12 cellular contexts compared by ENCODE assay signal in the genomic region with DNA sequence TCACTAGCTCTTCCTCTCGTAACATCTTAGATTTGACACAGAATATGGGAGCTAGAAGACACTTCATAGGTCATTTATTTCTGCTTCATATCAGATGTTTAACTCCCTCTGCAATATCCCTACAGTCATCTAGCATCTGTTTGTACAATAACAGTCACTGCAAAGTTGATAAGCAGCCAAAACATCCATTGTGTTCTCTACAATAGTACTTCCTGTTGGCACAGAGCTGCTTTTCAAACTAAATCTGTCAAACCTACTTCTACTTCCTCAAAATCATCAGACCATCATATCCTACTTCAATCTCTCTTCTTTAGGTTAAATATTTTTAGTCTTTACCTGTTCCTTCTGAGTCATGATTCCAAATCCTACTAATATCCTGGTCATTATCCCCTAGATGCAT.
DNase-seq lines count a peak whose midpoint lies in the region; ATAC-seq and TF ChIP-seq lines count a peak whose summit lies in the region.
"Had no signal": no experiment of that assay in that cellular context is flagged by ENCODE, and none has a peak within 500 bp of the region (broad histone marks: within the 10 kb centered on the region; RNA-seq: fewer than 3 reads in every experiment).

No MANE protein-coding gene starts in this region.

- intact Hi-C loops in A673 (cut with micrococcal nuclease; ENCODE audit: unreplicated experiment), result no loop called here

- no peaks in the 10 kb centered on the region for H3K9me2 ChIP-seq in SU-DHL-6 (replicated peaks; ENCODE audit: insufficient read depth, low read length)

- H3K9me3 ChIP-seq in A673 (ENCODE audit: low read depth, low read length, poor library complexity, severe bottlenecking) (no peaks in the 10 kb centered on the region), SU-DHL-6 (ENCODE audit: insufficient read depth, low read length) (no peaks in the 10 kb centered on the region), neural progenitor cell (ENCODE audit: low read depth) (no peaks in the 10 kb centered on the region)

- no peaks in the 10 kb centered on the region for H3K4me1 ChIP-seq in A673 (ENCODE audit: insufficient read depth, low read length, poor library complexity, severe bottlenecking)
- H3K4me1 ChIP-seq in neural progenitor cell, result no peaks in the 10 kb centered on the region

- no peak overlapping the region for H3K27ac Mint-ChIP-seq in neural progenitor cell
- no peak overlapping the region for H3K27ac Mint-ChIP-seq in nephron progenitor cell
- no peak overlapping the region for H3K27ac Mint-ChIP-seq in activated T-cell treated with anti-CD3 and anti-CD28 coated beads, Interleukin-2, amount 50 U/mL, for 24 hours
- H3K27ac Mint-ChIP-seq: CD4-positive, alpha-beta T cell had no signal

- no peak for TF ChIP-seq CTCF in A673 (conservative IDR thresholded peaks at IDR 0.05; ENCODE audit: low read depth, low read length)
- TF ChIP-seq CTCF in SU-DHL-6 (IDR thresholded peaks at IDR 0.05; ENCODE audit: insufficient read depth, low read length, poor library complexity, severe bottlenecking), result no peak
- TF ChIP-seq CTCF in GM10266 (IDR thresholded peaks at IDR 0.05; ENCODE audit: control insufficient read depth, insufficient read depth, low read depth, missing control alignments), result no peak
- TF ChIP-seq CTCF in neural progenitor cell (IDR thresholded peaks at IDR 0.05), result no peak
- no peak for TF ChIP-seq CTCF in nephron progenitor cell (IDR thresholded peaks at IDR 0.05)

- no peaks in the 10 kb centered on the region for H3K36me3 ChIP-seq in A673 (ENCODE audit: insufficient read depth, low read length, poor library complexity, severe bottlenecking)
- H3K36me3 ChIP-seq in SU-DHL-6 (ENCODE audit: low read length), result no peaks in the 10 kb centered on the region
- H3K36me3 ChIP-seq in neural progenitor cell, result no peaks in the 10 kb centered on the region

- H2AFZ ChIP-seq in SU-DHL-6 (ENCODE audit: low read depth, low read length, severe bottlenecking) (peak overlapping the region; percentile 69), neural progenitor cell (replicated peaks) (no peak overlapping the region)

- H3F3A ChIP-seq in SU-DHL-6 (ENCODE audit: insufficient read depth) (no peaks in the 10 kb centered on the region), neural progenitor cell (ENCODE audit: low read depth) (no peaks in the 10 kb centered on the region)

- H3K4me3 Mint-ChIP-seq in neural progenitor cell (no peak overlapping the region), nephron progenitor cell (no peak overlapping the region)
- no peak overlapping the region for H3K4me3 Mint-ChIP-seq in activated T-cell treated with anti-CD3 and anti-CD28 coated beads, Interleukin-2, amount 50 U/mL, for 24 hours
- H3K4me3 Mint-ChIP-seq: CD4-positive, alpha-beta T cell had no signal

- no TSS peak for BruUV-seq in A673 (replicated peaks; lab: Mats Ljungman, UMichigan)

- H3K4me3 ChIP-seq in A673 (ENCODE audit: low read depth, low read length, poor library complexity, severe bottlenecking) (no peak overlapping the region), SU-DHL-6 (ENCODE audit: insufficient read depth, low read length, poor library complexity, severe bottlenecking) (no peak overlapping the region), neural progenitor cell (no peak overlapping the region)

- no peaks in the 10 kb centered on the region for H3K9me3 Mint-ChIP-seq in neural progenitor cell
- no peaks in the 10 kb centered on the region for H3K9me3 Mint-ChIP-seq in nephron progenitor cell
- H3K9me3 Mint-ChIP-seq in activated T-cell treated with anti-CD3 and anti-CD28 coated beads, Interleukin-2, amount 50 U/mL, for 24 hours, result no peaks in the 10 kb centered on the region
- H3K9me3 Mint-ChIP-seq: CD4-positive, alpha-beta T cell had no signal

- H4K20me1 ChIP-seq in SU-DHL-6 (ENCODE audit: low read depth, low read length), result no peaks in the 10 kb centered on the region
- H4K20me1 ChIP-seq in neural progenitor cell (ENCODE audit: low read depth), result no peaks in the 10 kb centered on the region

- H3K4me1 Mint-ChIP-seq in neural progenitor cell (no peaks in the 10 kb centered on the region), nephron progenitor cell (no peaks in the 10 kb centered on the region)
- H3K4me1 Mint-ChIP-seq in activated T-cell treated with anti-CD3 and anti-CD28 coated beads, Interleukin-2, amount 50 U/mL, for 24 hours (ENCODE audit: low read depth), result no peaks in the 10 kb centered on the region

- peak; percentile 47 for DNase-seq in A673 (ENCODE audit: low spot score)
- DNase-seq in GM10266 (ENCODE audit: extremely low spot score), result no peak
- no peak for DNase-seq in neural progenitor cell (ENCODE audit: low spot score)
- no peak for DNase-seq in nephron progenitor cell
- DNase-seq in activated T-cell treated with anti-CD3 and anti-CD28 coated beads, Interleukin-2, amount 50 U/mL, for 24 hours, result no peak
- DNase-seq: CD4-positive, alpha-beta T cell; central memory CD4-positive, alpha-beta T cell; kidney glomerular epithelial cell; NCI-H187 had no signal

- POLR2A ChIA-PET in A673 (lab: Charles Lee; ENCODE audit: low non-redundant PET), result no interaction called here

- ATAC-seq in GM19043 (IDR thresholded peaks at IDR 0.05; ENCODE audit: low read depth, unreplicated experiment) (peak; percentile 87), HG03432 (IDR thresholded peaks at IDR 0.05; ENCODE audit: unreplicated experiment) (peak; percentile 87)

- H3K4me2 ChIP-seq in SU-DHL-6 (ENCODE audit: low read depth, low read length, poor library complexity, severe bottlenecking) (peak overlapping the region; percentile 45), neural progenitor cell (no peak overlapping the region)

- H3K27ac ChIP-seq in A673 (ENCODE audit: low read depth, low read length, poor library complexity, severe bottlenecking) (no peak overlapping the region), SU-DHL-6 (ENCODE audit: low read depth, low read length) (peak overlapping the region; percentile 48), neural progenitor cell (no peak overlapping the region)

- H3K79me2 ChIP-seq in SU-DHL-6 (ENCODE audit: insufficient read depth, low read length) (no peaks in the 10 kb centered on the region), neural progenitor cell (ENCODE audit: low read depth) (no peaks in the 10 kb centered on the region)

- H3K36me3 Mint-ChIP-seq in neural progenitor cell (no peaks in the 10 kb centered on the region), nephron progenitor cell (ENCODE audit: low read depth) (no peaks in the 10 kb centered on the region)
- no peaks in the 10 kb centered on the region for H3K36me3 Mint-ChIP-seq in activated T-cell treated with anti-CD3 and anti-CD28 coated beads, Interleukin-2, amount 50 U/mL, for 24 hours (ENCODE audit: low read depth)

- no peak overlapping the region for H3K9ac ChIP-seq in SU-DHL-6 (ENCODE audit: low read length)
- H3K9ac ChIP-seq in neural progenitor cell, result no peak overlapping the region

- CTCF ChIA-PET in A673 (lab: Charles Lee), result no interaction called here

- H3K27me3 Mint-ChIP-seq in neural progenitor cell (ENCODE audit: insufficient read depth, low read depth) (peaks cover 5% of the 10 kb centered on the region), nephron progenitor cell (ENCODE audit: low read depth, poor library complexity) (no peaks in the 10 kb centered on the region)
- no peaks in the 10 kb centered on the region for H3K27me3 Mint-ChIP-seq in activated T-cell treated with anti-CD3 and anti-CD28 coated beads, Interleukin-2, amount 50 U/mL, for 24 hours

- no peaks in the 10 kb centered on the region for H3K27me3 ChIP-seq in A673 (replicated peaks; ENCODE audit: insufficient read depth, low read depth, low read length, poor library complexity)
- H3K27me3 ChIP-seq in SU-DHL-6 (ENCODE audit: low read length), result no peaks in the 10 kb centered on the region
- no peaks in the 10 kb centered on the region for H3K27me3 ChIP-seq in neural progenitor cell
